In the genomic region with DNA sequence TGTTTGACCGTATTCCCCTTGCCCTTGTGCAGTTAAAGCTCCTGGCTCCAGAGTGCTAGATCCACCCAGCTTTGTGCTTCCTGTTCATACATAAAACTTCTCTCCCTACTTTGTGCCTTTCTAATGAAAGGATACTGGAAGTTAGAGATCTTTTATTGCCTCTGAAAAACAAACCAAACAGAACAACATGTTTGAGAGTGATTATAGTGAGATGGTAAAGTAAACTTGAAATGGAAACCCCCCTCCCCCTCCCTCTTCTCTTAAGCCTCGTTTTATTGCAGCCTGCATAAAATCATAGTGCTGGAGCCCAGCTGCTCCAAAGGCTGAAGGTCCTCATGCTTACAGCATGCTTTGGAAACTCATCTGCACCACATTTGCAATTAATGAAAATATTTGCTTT, we compare ENCODE assay signal across 10 cellular contexts.
DNase-seq lines count a peak whose midpoint lies in the region; ATAC-seq, FAIRE-seq and TF ChIP-seq lines count a peak whose summit lies in the region.
"Had no signal": no experiment of that assay in that cellular context is flagged by ENCODE, and none has a peak within 500 bp of the region (broad histone marks: within the 10 kb centered on the region; RNA-seq: fewer than 3 reads in every experiment).

No MANE protein-coding gene starts in this region.

- H3K36me3 ChIP-seq in keratinocyte (ENCODE audit: control insufficient read depth in 2 of 2, extremely low read depth in 1 of 2, insufficient read depth in 2 of 2, low read length in 2 of 2) (peaks cover 4 to 8% of the 10 kb centered on the region in 2 experiments), thyroid gland (no peaks in the 10 kb centered on the region)

- H3K9me1 ChIP-seq in keratinocyte (ENCODE audit: control insufficient read depth, extremely low read depth, insufficient read depth, low read length): no peaks in the 10 kb centered on the region

- H3K9ac ChIP-seq in keratinocyte (ENCODE audit: control insufficient read depth, extremely low read depth, insufficient read depth, low read length): no peak overlapping the region
- H3K9ac ChIP-seq: KMS-11 had no signal

- DNase-seq in activated CD4-positive, alpha-beta T cell treated with anti-CD3 and anti-CD28 coated beads for 36 hours: no peak
- DNase-seq in activated CD4-positive, alpha-beta T cell treated with anti-CD3 and anti-CD28 coated beads, Interleukin-2, amount 50 U/mL, for 4 hours: no peak
- DNase-seq in SHP77 treated with DMSO at 0.1 percent for 48 hours (lab: John Stamatoyannopoulos, UW): peak; percentile 11
- no peak for DNase-seq in keratinocyte (ENCODE audit: low read depth, low spot score)
- peak in 1 of 2 donors; percentile 26 for DNase-seq in thyroid gland
- no peak for DNase-seq in NCI-H1092 treated with DMSO at 0.1 percent for 48 hours (lab: John Stamatoyannopoulos, UW)
- no peak for DNase-seq in SW 1271 (lab: John Stamatoyannopoulos, UW)
- DNase-seq: activated effector memory CD4-positive, alpha-beta T cell treated with Interleukin-2 at 50 U/mL for 16 hours had no signal

- H3K27ac ChIP-seq in keratinocyte (ENCODE audit: control insufficient read depth, insufficient read depth, low read length) (no peak overlapping the region), thyroid gland (peak overlapping the region in 2 of 3 donors; percentile 43 to 77)
- H3K27ac ChIP-seq: KMS-11 had no signal

- no peak for ATAC-seq in activated CD4-positive, alpha-beta T cell treated with anti-CD3 and anti-CD28 coated beads for 36 hours
- no peak for ATAC-seq in HG03565 (IDR thresholded peaks at IDR 0.05; ENCODE audit: unreplicated experiment)

- H3K4me1 Mint-ChIP-seq in activated CD4-positive, alpha-beta T cell treated with anti-CD3 and anti-CD28 coated beads for 36 hours: peaks cover 44% of the 10 kb centered on the region

- H3K79me2 ChIP-seq in keratinocyte (ENCODE audit: control insufficient read depth, insufficient read depth, low read length): peaks cover 45% of the 10 kb centered on the region

- H3K27me3 Mint-ChIP-seq in activated CD4-positive, alpha-beta T cell treated with anti-CD3 and anti-CD28 coated beads for 36 hours: no peaks in the 10 kb centered on the region

- H3K4me1 ChIP-seq in keratinocyte (ENCODE audit: control insufficient read depth, extremely low read depth, insufficient read depth, low read length) (peaks cover 72% of the 10 kb centered on the region), thyroid gland (peaks cover 49 to 72% of the 10 kb centered on the region in 2 donors)

- no peak for TF ChIP-seq POLR2A in thyroid gland (IDR thresholded peaks at IDR 0.05)

- H3K36me3 Mint-ChIP-seq in activated CD4-positive, alpha-beta T cell treated with anti-CD3 and anti-CD28 coated beads for 36 hours (ENCODE audit: low read depth): no peaks in the 10 kb centered on the region

- peak overlapping the region; percentile 25 for H3K4me2 ChIP-seq in keratinocyte (ENCODE audit: control insufficient read depth, extremely low read depth, insufficient read depth, low read depth, low read length)
- H3K4me2 ChIP-seq: KMS-11 had no signal

- H3K27me3 ChIP-seq in keratinocyte (ENCODE audit: control insufficient read depth, extremely low read depth, insufficient read depth, low read length): no peaks in the 10 kb centered on the region
- H3K27me3 ChIP-seq in thyroid gland: no peaks in the 10 kb centered on the region

- H3K9me3 ChIP-seq in keratinocyte (ENCODE audit: control insufficient read depth, low read depth, low read length): peaks cover 8% of the 10 kb centered on the region
- H3K9me3 ChIP-seq in thyroid gland: no peaks in the 10 kb centered on the region

- dilution Hi-C loops in keratinocyte (cut with MboI; ENCODE audit: extremely low pct_ligation_motif_present, low sequenced_read_pairs): no loop called here

- peak overlapping the region; percentile 67 for H3K27ac Mint-ChIP-seq in activated CD4-positive, alpha-beta T cell treated with anti-CD3 and anti-CD28 coated beads for 36 hours

- POLR2A ChIA-PET in activated CD4-positive, alpha-beta T cell treated with anti-CD3 and anti-CD28 coated beads for 36 hours (lab: Charles Lee): no interaction called here

- H3K4me3 ChIP-seq in keratinocyte (ENCODE audit: control insufficient read depth in 2 of 3, extremely low read depth in 1 of 3, insufficient read depth in 2 of 3, low read depth in 1 of 3, low read length in 3 of 3) (no peak overlapping the region), thyroid gland (replicated peaks in 1 of 3) (no peak overlapping the region)

- CTCF ChIA-PET in activated CD4-positive, alpha-beta T cell treated with anti-CD3 and anti-CD28 coated beads for 36 hours (lab: Charles Lee): interaction anchor here (2.1 kb wide), 1 partner anchor 25 kb away, joined by 9 read pairs; no protein-coding TSS in a partner anchor

- H4K20me1 ChIP-seq in keratinocyte (ENCODE audit: control insufficient read depth, extremely low read depth, insufficient read depth, low read length): no peaks in the 10 kb centered on the region

- TF ChIP-seq CTCF in keratinocyte (optimal IDR thresholded peaks at IDR 0.05 in 1 of 3, IDR thresholded peaks at IDR 0.05 in 1 of 3, conservative IDR thresholded peaks at IDR 0.05 in 1 of 3; ENCODE audit: extremely low read depth in 1 of 3, insufficient read depth in 2 of 3, low read length in 3 of 3) (no peak), thyroid gland (IDR thresholded peaks at IDR 0.05) (no peak)

- peak; percentile 56 for FAIRE-seq in keratinocyte (lab: Jason Lieb, UNC)

- H2AFZ ChIP-seq in keratinocyte (ENCODE audit: control insufficient read depth, low read length): no peak overlapping the region

- WGBS in thyroid gland, 2 donors: 11 to 16% methylated on average over 2 of the region's 2 CpGs

- peaks cover 14% of the 10 kb centered on the region for H3K9me3 Mint-ChIP-seq in activated CD4-positive, alpha-beta T cell treated with anti-CD3 and anti-CD28 coated beads for 36 hours (ENCODE audit: low read depth)

- intact Hi-C loops in activated CD4-positive, alpha-beta T cell treated with anti-CD3 and anti-CD28 coated beads for 36 hours (cut with DNase I, micrococcal nuclease): no loop called here
- intact Hi-C loops in thyroid gland (cut with DNase I): no loop called here

- no peak overlapping the region for H3K4me3 Mint-ChIP-seq in activated CD4-positive, alpha-beta T cell treated with anti-CD3 and anti-CD28 coated beads for 36 hours
